In the genomic region with DNA sequence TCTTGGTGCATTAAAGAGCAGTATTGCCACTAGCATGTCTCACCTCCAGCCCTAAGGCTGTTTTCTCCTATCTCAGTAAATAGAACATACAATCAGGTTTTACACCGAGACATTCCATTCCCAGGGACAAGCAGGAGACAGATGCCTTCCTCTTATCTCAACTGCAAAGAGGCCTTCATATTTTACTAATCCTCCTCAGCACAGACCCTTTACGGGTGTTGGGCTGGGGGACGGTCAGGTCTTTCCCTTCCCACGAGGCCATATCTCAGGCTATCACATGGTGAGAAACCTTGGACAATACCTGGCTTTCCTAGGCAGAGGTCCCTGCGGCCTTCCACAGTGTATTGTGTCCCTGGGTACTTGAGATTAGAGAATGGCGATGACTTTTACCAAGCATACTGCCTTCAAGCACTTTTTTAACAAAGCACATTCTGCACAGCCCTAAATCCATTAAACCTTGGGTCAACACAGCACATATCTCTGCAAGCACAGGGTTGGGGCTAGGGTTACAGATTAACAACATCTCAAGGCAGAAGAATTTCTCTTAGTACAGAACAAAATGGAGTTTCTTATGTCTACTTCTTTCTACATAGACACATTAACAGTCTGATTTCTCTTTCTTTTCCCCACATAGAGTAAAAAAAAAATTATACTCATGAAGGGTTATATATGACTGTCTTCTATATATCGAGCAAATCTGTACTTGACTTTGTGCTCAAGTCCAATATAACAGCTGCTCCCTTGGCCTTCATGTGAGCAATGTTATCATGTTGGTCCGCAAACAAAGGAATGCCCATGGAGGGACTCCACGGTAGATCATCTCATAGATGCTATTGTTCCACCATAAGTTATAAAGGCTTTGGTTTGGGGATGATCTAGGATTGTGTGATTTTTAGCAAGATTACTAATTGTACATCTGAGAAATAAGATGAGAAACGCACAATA, we compare ENCODE assay signal across 17 cellular contexts. TPM values are rescaled to one million over a fixed set of nuclear protein-coding genes. Genes with fewer than 3 reads are reported as not detected.
"Had no signal": no experiment of that assay in that cellular context is flagged by ENCODE, and none has a peak within 500 bp of the region (broad histone marks: within the 10 kb centered on the region; RNA-seq: fewer than 3 reads in every experiment).

No MANE protein-coding gene starts in this region.

RNA-seq across cellular contexts. Expression of gene TMPRSS11B, which starts 36.6 kb away (rescaled TPM):
- total RNA-seq: chondrocyte, colonic mucosa, endothelial cell of umbilical vein, heart right ventricle, left lung, lower leg skin, lung microvascular endothelial cell, natural killer cell, osteoblast, prostate gland, right cardiac atrium, sigmoid colon, skeletal muscle tissue, spleen, testis, upper lobe of left lung had no signal
- polyA plus RNA-seq: endothelial cell of umbilical vein, immature natural killer cell had no signal
